ENCODE assay signal across 8 cellular contexts in genomic region chr19:49469828-49470614, GRCh38. TPM values are rescaled to one million over a fixed set of nuclear protein-coding genes. Genes with fewer than 3 reads are reported as not detected.
A peak's percentile ranks its signal among the peaks of the same experiment; 100 is the strongest.
DNase-seq lines count a peak whose midpoint lies in the region; ATAC-seq and TF ChIP-seq lines count a peak whose summit lies in the region.

No MANE protein-coding gene starts in this region.

- intact Hi-C loops in IMR-90 (cut with micrococcal nuclease), result no loop called here
- intact Hi-C loops in right lobe of liver (cut with DNase I), result no loop called here
- intact Hi-C loops in testis (cut with DNase I; ENCODE audit: low total_unique reads), result no loop called here

- no peak overlapping the region for H2AK5ac ChIP-seq in IMR-90 (ENCODE audit: low read depth, low read length)

- H3K27me3 ChIP-seq in IMR-90 (ENCODE audit: control insufficient read depth, insufficient read depth, low read length) (no peaks in the 10 kb centered on the region), right lobe of liver (no peaks in the 10 kb centered on the region), testis (no peaks in the 10 kb centered on the region)

- H3K36me3 ChIP-seq in IMR-90 (ENCODE audit: control insufficient read depth, insufficient read depth, low read length) (peaks cover 4% of the 10 kb centered on the region; the same call in 1 of the 2 replicates), right lobe of liver (no peaks in the 10 kb centered on the region), testis (ENCODE audit: low read depth, missing control alignments) (no peaks in the 10 kb centered on the region)

- H4K20me1 ChIP-seq in IMR-90 (ENCODE audit: insufficient read depth, low read length), result no peaks in the 10 kb centered on the region

- H3K4me2 ChIP-seq in IMR-90 (ENCODE audit: low read depth, low read length), result no peak overlapping the region

- no peak overlapping the region for H4K91ac ChIP-seq in IMR-90 (ENCODE audit: insufficient read depth, low read depth, low read length)

- CTCF ChIA-PET in IMR-90 (lab: Yijun Ruan, JAX), result no interaction called here

- H3K9me1 ChIP-seq in IMR-90 (ENCODE audit: insufficient read depth, low read length), result peaks cover 12% of the 10 kb centered on the region; the same call in 1 of the 2 replicates

- 98% methylated on average over 9 of the region's 25 CpGs; no CpG with 5 or more reads in 1 of the 2 experiments for WGBS in IMR-90 (ENCODE audit: extremely low coverage in 2 of 2, insufficient read length in 1 of 2), 2 experiments
- WGBS in right lobe of liver (ENCODE audit: insufficient coverage, low coverage, low lambda C conversion rate, missing lambda C conversion rate), result 85% methylated on average over 6 of the region's 25 CpGs
- 83 to 94% methylated on average over 13 to 25 of the region's 25 CpGs for WGBS in testis, 2 donors

- no peak overlapping the region for H2BK15ac ChIP-seq in IMR-90 (ENCODE audit: low read depth, low read length)

- peak; percentile 59 to 79 (median 65) for DNase-seq in stimulated activated CD4-positive, alpha-beta T cell treated with anti-CD3 and anti-CD28 coated beads, Interleukin-12 subunit alpha, Interleukin-12 subunit beta, amount 100 ng/mL, for 48 hours (ENCODE audit: low read depth in 2 of 3, low spot score in 1 of 3)
- DNase-seq in stimulated activated CD4-positive, alpha-beta T cell treated with anti-CD3 and anti-CD28 coated beads, Interleukin-12 subunit alpha, Interleukin-12 subunit beta, amount 100 ng/mL, for 4 hours, result no peak
- peak; percentile 32 for DNase-seq in IMR-90
- DNase-seq in activated T-cell treated with anti-CD3 and anti-CD28 coated beads for 4 hours, result peak; percentile 54
- DNase-seq in right lobe of liver, result no peak
- DNase-seq in substantia nigra (lab: John Stamatoyannopoulos, UW), result no peak
- no peak for DNase-seq in testis
- DNase-seq in NCI-H1092 (lab: John Stamatoyannopoulos, UW), result no peak

- BruUV-seq in IMR-90 (replicated peaks; lab: Mats Ljungman, UMichigan), result no TSS peak

- H3K4ac ChIP-seq in IMR-90 (ENCODE audit: low read depth, low read length), result no peak overlapping the region

- dilution Hi-C loops in IMR-90 (cut with HindIII; ENCODE audit: low sequenced_read_pairs, unreplicated experiment), result no loop called here

- H3K9ac ChIP-seq in IMR-90 (ENCODE audit: low read depth, low read length), result no peak overlapping the region

- no peak overlapping the region for H3K56ac ChIP-seq in IMR-90 (ENCODE audit: extremely low read depth, insufficient read depth, low read length)

- ATAC-seq in IMR-90 (ENCODE audit: low read depth), result no peak
- peak; percentile 3 to 48 (median 22) for ATAC-seq in right lobe of liver

- H3K18ac ChIP-seq in IMR-90 (ENCODE audit: low read depth, low read length), result no peak overlapping the region

- H2AFZ ChIP-seq in IMR-90 (replicated peaks; ENCODE audit: low read length, poor library complexity), result no peak overlapping the region

- no peak overlapping the region for H3K23ac ChIP-seq in IMR-90 (ENCODE audit: low read depth, low read length)

- no peak for TF ChIP-seq CTCF in IMR-90 (conservative IDR thresholded peaks at IDR 0.05; ENCODE audit: low read depth, low read length)
- TF ChIP-seq CTCF in right lobe of liver (IDR thresholded peaks at IDR 0.05), result peak in 2 of 4 donors; percentile 8 to 15
- TF ChIP-seq CTCF in testis (IDR thresholded peaks at IDR 0.05), result no peak

- H3K4me1 ChIP-seq in IMR-90 (ENCODE audit: control insufficient read depth, insufficient read depth, low read length), result peaks cover 9% of the 10 kb centered on the region; the same call in 1 of the 2 replicates
- peaks cover 0 to 5% (median 0%) of the 10 kb centered on the region in 4 donors for H3K4me1 ChIP-seq in right lobe of liver
- H3K4me1 ChIP-seq in testis, result peaks cover 13% of the 10 kb centered on the region

- POLR2A ChIA-PET in IMR-90 (lab: Charles Lee; ENCODE audit: unreplicated experiment), result interaction anchor here (0.6 kb wide), 2 partner anchors 58 to 391 kb away, joined by 3 to 5 read pairs; partner anchors contain the start of gene RCN3

- H4K8ac ChIP-seq in IMR-90 (ENCODE audit: low read depth in 2 of 2, low read length in 2 of 2), result no peak overlapping the region

- H2AK9ac ChIP-seq in IMR-90 (replicated peaks; ENCODE audit: low read depth, low read length, poor library complexity), result no peak overlapping the region

- H3K14ac ChIP-seq in IMR-90 (replicated peaks; ENCODE audit: low read depth, low read length), result no peak overlapping the region

- no peak overlapping the region for H2BK5ac ChIP-seq in IMR-90 (ENCODE audit: low read depth, low read length, poor library complexity, severe bottlenecking)

- H3K4me3 ChIP-seq in IMR-90 (ENCODE audit: insufficient read depth, low read depth, low read length) (no peak overlapping the region), right lobe of liver (no peak overlapping the region), testis (no peak overlapping the region)

- H3K27ac ChIP-seq in IMR-90 (ENCODE audit: insufficient read depth, low read length) (no peak overlapping the region), right lobe of liver (no peak overlapping the region), substantia nigra (ENCODE audit: low read depth, low read length, poor library complexity, severe bottlenecking) (no peak overlapping the region), testis (peak overlapping the region in 1 of 2 donors; percentile 64)

- TF ChIP-seq POLR2A in IMR-90 (IDR thresholded peaks at IDR 0.05; ENCODE audit: low read depth, low read length) (no peak), right lobe of liver (IDR thresholded peaks at IDR 0.05) (no peak), testis (IDR thresholded peaks at IDR 0.05) (no peak)

- no peak overlapping the region for H2BK120ac ChIP-seq in IMR-90 (ENCODE audit: low read depth, low read length)

- TF ChIP-seq RAD21 in IMR-90 (IDR thresholded peaks at IDR 0.05; ENCODE audit: low read length), result no peak

- peaks cover 0 to 6% of the 10 kb centered on the region in 2 experiments; a peak in 2 of 4 replicates for H3K79me1 ChIP-seq in IMR-90 (ENCODE audit: low read depth in 1 of 2, low read length in 2 of 2)

- no peak overlapping the region for H4K5ac ChIP-seq in IMR-90 (ENCODE audit: low read depth, low read length)

- H3K9me3 ChIP-seq in IMR-90 (ENCODE audit: control insufficient read depth, insufficient read depth, low read length) (no peaks in the 10 kb centered on the region), right lobe of liver (no peaks in the 10 kb centered on the region), testis (no peaks in the 10 kb centered on the region)

- H2BK20ac ChIP-seq in IMR-90 (ENCODE audit: low read depth, low read length), result no peak overlapping the region

- in situ Hi-C loops in IMR-90 (cut with MboI; ENCODE audit: low sequenced_read_pairs), result no loop called here

TF ChIP-seq in IMR-90, 13 proteins besides CTCF, POLR2A, EP300 and RAD21 (continues in another document):
- TF ChIP-seq FOS (IDR thresholded peaks at IDR 0.05; ENCODE audit: low read depth, low read length) (no peak), BHLHE40 (IDR thresholded peaks at IDR 0.05; ENCODE audit: low read depth, low read length) (no peak), RCOR1 (IDR thresholded peaks at IDR 0.05; ENCODE audit: insufficient replicate concordance, low read length) (no peak), CEBPB (IDR thresholded peaks at IDR 0.05; ENCODE audit: low read depth, low read length) (no peak)
- TF ChIP-seq, protein P1, sequence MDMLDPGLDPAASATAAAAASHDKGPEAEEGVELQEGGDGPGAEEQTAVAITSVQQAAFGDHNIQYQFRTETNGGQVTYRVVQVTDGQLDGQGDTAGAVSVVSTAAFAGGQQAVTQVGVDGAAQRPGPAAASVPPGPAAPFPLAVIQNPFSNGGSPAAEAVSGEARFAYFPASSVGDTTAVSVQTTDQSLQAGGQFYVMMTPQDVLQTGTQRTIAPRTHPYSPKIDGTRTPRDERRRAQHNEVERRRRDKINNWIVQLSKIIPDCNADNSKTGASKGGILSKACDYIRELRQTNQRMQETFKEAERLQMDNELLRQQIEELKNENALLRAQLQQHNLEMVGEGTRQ (IDR thresholded peaks at IDR 0.05; ENCODE audit: low read depth, low read length), result no peak

RNA-seq across cellular contexts. Expression of gene FLT3LG, which starts 4.0 kb away (rescaled TPM):
- total RNA-seq in IMR-90 (2012; rRNA removed) (0.56 and 0.90 TPM in 2 replicates), right lobe of liver (1 to 10 TPM in 5 of 6 experiments, under 1 TPM in 1; 0.80 to 4.4 (median 2.3) TPM), testis (1 to 10 TPM; 3.0 to 4.6 TPM)
- polyA plus RNA-seq in IMR-90 (2012; rRNA removed) (8.3 and 10.2 TPM in 2 replicates), testis (ENCODE audit: insufficient read depth, low read depth, low replicate concordance) (7.1 TPM)
- polyA plus RNA-seq in IMR-90 (2012; cell fraction: cytosol; rRNA removed), result 10.8 and 12.0 TPM in 2 replicates
- polyA plus RNA-seq in IMR-90 (2012; cell fraction: nucleus; rRNA removed; ENCODE audit: low replicate concordance), result 11.4 and 22.4 TPM in 2 replicates

RNA-seq across cellular contexts. Expression of gene ALDH16A1, which starts 17.0 kb away (rescaled TPM):
- total RNA-seq in IMR-90 (2012; rRNA removed) (10.4 and 11.4 TPM in 2 replicates), right lobe of liver (10 to 100 TPM; 14.4 to 29.6 (median 19.8) TPM), testis (10 to 100 TPM; 22.4 to 24.7 TPM)
- polyA plus RNA-seq in IMR-90 (2012; rRNA removed) (12.1 and 12.9 TPM in 2 replicates), testis (ENCODE audit: insufficient read depth, low read depth, low replicate concordance) (8.5 TPM)
- polyA plus RNA-seq in IMR-90 (2012; cell fraction: cytosol; rRNA removed), result 8.5 and 12.7 TPM in 2 replicates
- 15.2 and 58.9 TPM in 2 replicates for polyA plus RNA-seq in IMR-90 (2012; cell fraction: nucleus; rRNA removed; ENCODE audit: low replicate concordance)

RNA-seq across cellular contexts. Expression of gene RPL13A, which starts 17.4 kb away (rescaled TPM):
- total RNA-seq in IMR-90 (2012; rRNA removed) (1,477 and 1,924 TPM in 2 replicates), right lobe of liver (100 to 1,000 TPM; 675 to 992 (median 801) TPM), testis (1,000 to 10,000 TPM; 1,063 to 1,721 TPM)
- polyA plus RNA-seq in IMR-90 (2012; rRNA removed) (2,069 and 2,840 TPM in 2 replicates), testis (ENCODE audit: insufficient read depth, low read depth, low replicate concordance) (1,193 TPM)
- 3,282 and 4,112 TPM in 2 replicates for polyA plus RNA-seq in IMR-90 (2012; cell fraction: cytosol; rRNA removed)
- polyA plus RNA-seq in IMR-90 (2012; cell fraction: nucleus; rRNA removed; ENCODE audit: low replicate concordance), result 1,203 and 1,338 TPM in 2 replicates

RNA-seq across cellular contexts. Expression of gene PIH1D1, which starts 18.4 kb away (rescaled TPM):
- total RNA-seq in IMR-90 (2012; rRNA removed), result 122 and 125 TPM in 2 replicates
- 76.8 and 77.9 TPM in 2 replicates for polyA plus RNA-seq in IMR-90 (2012; rRNA removed)
- 69.5 and 71.7 TPM in 2 replicates for polyA plus RNA-seq in IMR-90 (2012; cell fraction: cytosol; rRNA removed)
- polyA plus RNA-seq in IMR-90 (2012; cell fraction: nucleus; rRNA removed; ENCODE audit: low replicate concordance), result 123 and 140 TPM in 2 replicates
- total RNA-seq in right lobe of liver, result 10 to 100 TPM; 37.4 to 57.7 (median 43.4) TPM
- total RNA-seq in testis, result 10 to 100 TPM; 45.9 to 49.6 TPM
- polyA plus RNA-seq in testis (ENCODE audit: insufficient read depth, low read depth, low replicate concordance), result 55.3 TPM

RNA-seq across cellular contexts. Expression of gene RPS11, which starts 26.2 kb away (rescaled TPM):
- total RNA-seq in IMR-90 (2012; rRNA removed), result 3,436 and 3,623 TPM in 2 replicates
- polyA plus RNA-seq in IMR-90 (2012; rRNA removed), result 5,513 and 6,961 TPM in 2 replicates
- 2,872 and 3,119 TPM in 2 replicates for polyA plus RNA-seq in IMR-90 (2012; cell fraction: cytosol; rRNA removed)
- 985 and 2,521 TPM in 2 replicates for polyA plus RNA-seq in IMR-90 (2012; cell fraction: nucleus; rRNA removed; ENCODE audit: low replicate concordance)
- 1,000 to 10,000 TPM in 2 of 6 experiments, 100 to 1,000 TPM in 4; 417 to 1,739 (median 617) TPM for total RNA-seq in right lobe of liver
- 1,000 to 10,000 TPM; 1,958 to 3,437 TPM for total RNA-seq in testis
- polyA plus RNA-seq in testis (ENCODE audit: insufficient read depth, low read depth, low replicate concordance), result 2,108 TPM

Comparison
In these comparisons a context has a peak if more than half of its experiments do, and no peak if none do; other contexts are left out.
1. DNase-seq: peak in stimulated activated CD4-positive, alpha-beta T cell treated with anti-CD3 and anti-CD28 coated beads, Interleukin-12 subunit alpha, Interleukin-12 subunit beta, amount 100 ng/mL, for 48 hours (3 of 3), IMR-90 (single experiment) and activated T-cell treated with anti-CD3 and anti-CD28 coated beads for 4 hours (single experiment); none in stimulated activated CD4-positive, alpha-beta T cell treated with anti-CD3 and anti-CD28 coated beads, Interleukin-12 subunit alpha, Interleukin-12 subunit beta, amount 100 ng/mL, for 4 hours (single experiment), right lobe of liver (0 of 3), substantia nigra (0 of 49), testis (single experiment) and NCI-H1092 (single experiment).